ENCODE assay signal across 16 cellular contexts in genomic region chr1:41503507-41504125, GRCh38. TPM values are rescaled to one million over a fixed set of nuclear protein-coding genes. Genes with fewer than 3 reads are reported as not detected.
A peak's percentile ranks its signal among the peaks of the same experiment; 100 is the strongest.
DNase-seq lines count a peak whose midpoint lies in the region; ATAC-seq and TF ChIP-seq lines count a peak whose summit lies in the region.
"Had no signal": no experiment of that assay in that cellular context is flagged by ENCODE, and none has a peak within 500 bp of the region (broad histone marks: within the 10 kb centered on the region; RNA-seq: fewer than 3 reads in every experiment).

No MANE protein-coding gene starts in this region.

- CTCF ChIA-PET in HEK293T (lab: Yijun Ruan, JAX): no interaction called here

- H3K27ac ChIP-seq in hepatocyte: peak overlapping the region; percentile 52

- no peak overlapping the region for H3K4me3 Mint-ChIP-seq in activated T-helper 17 cell treated with anti-CD3 and anti-CD28 coated beads, Interleukin-2, amount 50 U/mL, for 72 hours
- H3K4me3 Mint-ChIP-seq: stimulated activated naive CD8-positive, alpha-beta T cell treated with anti-CD3 and anti-CD28 coated beads, Interleukin-15, Interleukin-2, amounts not matched to agents 100 ng/mL and 50 ng/mL, for 24 hours had no signal

- no peaks in the 10 kb centered on the region for H3K9me2 ChIP-seq in hepatocyte (replicated peaks; ENCODE audit: insufficient read depth)

- DNase-seq in BE2C: no peak
- peak; percentile 37 for DNase-seq in HEK293T (ENCODE audit: extremely low spot score)
- DNase-seq in hepatocyte (ENCODE audit: low spot score): no peak
- DNase-seq in NCI-H226: no peak
- DNase-seq: activated CD4-positive, alpha-beta T cell treated with anti-CD3 and anti-CD28 coated beads for 48 hours; activated effector memory CD4-positive, alpha-beta T cell treated with Interleukin-2 at 50 U/mL for 16 hours; Kasumi-1; occipital lobe; stimulated activated CD4-positive, alpha-beta T cell treated with anti-CD3 and anti-CD28 coated beads, Interleukin-2, amount 100 ng/mL, for 24 hours had no signal

- peak; percentile 36 for TF ChIP-seq CTCF in BE2C (IDR thresholded peaks at IDR 0.05; ENCODE audit: low read depth, low read length)
- TF ChIP-seq CTCF in hepatocyte (IDR thresholded peaks at IDR 0.05; ENCODE audit: poor library complexity): peak; percentile 14

- H3K4me3 ChIP-seq in BE2C (ENCODE audit: low read depth, low read length) (no peak overlapping the region), hepatocyte (no peak overlapping the region)
- H3K4me3 ChIP-seq: HAP-1 had no signal

- H3K79me2 ChIP-seq in hepatocyte: no peaks in the 10 kb centered on the region

- 80% methylated on average over 11 of the region's 11 CpGs for WGBS in hepatocyte (ENCODE audit: low lambda C conversion rate, missing lambda C conversion rate)

- no peak overlapping the region for H3K4me2 ChIP-seq in hepatocyte

- H3K4me1 ChIP-seq in BE2C (peaks cover 13% of the 10 kb centered on the region), hepatocyte (ENCODE audit: insufficient read depth) (peaks cover 9% of the 10 kb centered on the region)

- H3K4me1 Mint-ChIP-seq in activated T-helper 17 cell treated with anti-CD3 and anti-CD28 coated beads, Interleukin-2, amount 50 U/mL, for 72 hours: peaks cover 9% of the 10 kb centered on the region

- no peaks in the 10 kb centered on the region for H3K36me3 ChIP-seq in BE2C
- no peaks in the 10 kb centered on the region for H3K36me3 ChIP-seq in hepatocyte (replicated peaks; ENCODE audit: insufficient read depth, low read depth)
- H3K36me3 ChIP-seq: HAP-1 had no signal

- H3K27ac Mint-ChIP-seq in activated T-helper 17 cell treated with anti-CD3 and anti-CD28 coated beads, Interleukin-2, amount 50 U/mL, for 72 hours: peak overlapping the region; percentile 69
- H3K27ac Mint-ChIP-seq: stimulated activated naive CD8-positive, alpha-beta T cell treated with anti-CD3 and anti-CD28 coated beads, Interleukin-15, Interleukin-2, amounts not matched to agents 100 ng/mL and 50 ng/mL, for 24 hours had no signal

- no peak overlapping the region for H2AFZ ChIP-seq in hepatocyte

- H3K27me3 ChIP-seq in BE2C (no peaks in the 10 kb centered on the region), hepatocyte (no peaks in the 10 kb centered on the region)

- ATAC-seq in activated T-helper 17 cell treated with anti-CD3 and anti-CD28 coated beads, Interleukin-2, amount 50 U/mL, for 72 hours (replicated peaks): no peak
- ATAC-seq in GM19351 (IDR thresholded peaks at IDR 0.05; ENCODE audit: unreplicated experiment) (no peak), GM21737 (IDR thresholded peaks at IDR 0.05; ENCODE audit: unreplicated experiment) (no peak), HG02938 (IDR thresholded peaks at IDR 0.05; ENCODE audit: unreplicated experiment) (no peak)

- no peaks in the 10 kb centered on the region for H3K9me3 Mint-ChIP-seq in activated T-helper 17 cell treated with anti-CD3 and anti-CD28 coated beads, Interleukin-2, amount 50 U/mL, for 72 hours
- H3K9me3 Mint-ChIP-seq: stimulated activated naive CD8-positive, alpha-beta T cell treated with anti-CD3 and anti-CD28 coated beads, Interleukin-15, Interleukin-2, amounts not matched to agents 100 ng/mL and 50 ng/mL, for 24 hours had no signal

- peaks cover 7% of the 10 kb centered on the region for H3K36me3 Mint-ChIP-seq in activated T-helper 17 cell treated with anti-CD3 and anti-CD28 coated beads, Interleukin-2, amount 50 U/mL, for 72 hours (ENCODE audit: low read depth)

- H3K27me3 Mint-ChIP-seq in activated T-helper 17 cell treated with anti-CD3 and anti-CD28 coated beads, Interleukin-2, amount 50 U/mL, for 72 hours: no peaks in the 10 kb centered on the region
- H3K27me3 Mint-ChIP-seq: stimulated activated naive CD8-positive, alpha-beta T cell treated with anti-CD3 and anti-CD28 coated beads, Interleukin-15, Interleukin-2, amounts not matched to agents 100 ng/mL and 50 ng/mL, for 24 hours had no signal

- no peaks in the 10 kb centered on the region for H4K20me1 ChIP-seq in hepatocyte (ENCODE audit: insufficient read depth, poor library complexity, severe bottlenecking)

- no peaks in the 10 kb centered on the region for H3K9me3 ChIP-seq in BE2C
- H3K9me3 ChIP-seq in hepatocyte (ENCODE audit: low read depth): no peaks in the 10 kb centered on the region
- H3K9me3 ChIP-seq: HAP-1 had no signal

- POLR2A ChIA-PET in HEK293T (lab: Yijun Ruan, JAX): no interaction called here

TF ChIP-seq in HEK293T, 16 proteins besides CTCF, POLR2A, EP300 and RAD21:
- TF ChIP-seq, protein P1, sequence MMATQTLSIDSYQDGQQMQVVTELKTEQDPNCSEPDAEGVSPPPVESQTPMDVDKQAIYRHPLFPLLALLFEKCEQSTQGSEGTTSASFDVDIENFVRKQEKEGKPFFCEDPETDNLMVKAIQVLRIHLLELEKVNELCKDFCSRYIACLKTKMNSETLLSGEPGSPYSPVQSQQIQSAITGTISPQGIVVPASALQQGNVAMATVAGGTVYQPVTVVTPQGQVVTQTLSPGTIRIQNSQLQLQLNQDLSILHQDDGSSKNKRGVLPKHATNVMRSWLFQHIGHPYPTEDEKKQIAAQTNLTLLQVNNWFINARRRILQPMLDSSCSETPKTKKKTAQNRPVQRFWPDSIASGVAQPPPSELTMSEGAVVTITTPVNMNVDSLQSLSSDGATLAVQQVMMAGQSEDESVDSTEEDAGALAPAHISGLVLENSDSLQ (IDR thresholded peaks at IDR 0.05): no peak
- peak; percentile 38 for TF ChIP-seq L3MBTL2 (conservative IDR thresholded peaks at IDR 0.05)

RNA-seq across cellular contexts. Expression of gene EDN2, which starts 19.1 kb away (rescaled TPM):
- not detected for polyA plus RNA-seq in BE2C (2012; ENCODE audit: insufficient read depth, insufficient read length, low read depth)
- not detected for total RNA-seq in activated T-helper 17 cell treated with anti-CD3 and anti-CD28 coated beads, Interleukin-2, amount 50 U/mL, for 72 hours
- total RNA-seq in hepatocyte: 0.36 and 0.40 TPM in 2 replicates
- 2.3 and 2.7 TPM in 2 replicates for polyA plus RNA-seq in hepatocyte
- total RNA-seq: cerebellum, occipital lobe had no signal
